In genomic region chr1:209601809-209602657, GRCh38 we compare ENCODE assay signal across 9 cellular contexts. TPM values are rescaled to one million over a fixed set of nuclear protein-coding genes. Genes with fewer than 3 reads are reported as not detected.
DNase-seq lines count a peak whose midpoint lies in the region; ATAC-seq and TF ChIP-seq lines count a peak whose summit lies in the region.
"Had no signal": no experiment of that assay in that cellular context is flagged by ENCODE, and none has a peak within 500 bp of the region (broad histone marks: within the 10 kb centered on the region; RNA-seq: fewer than 3 reads in every experiment).

No MANE protein-coding gene starts in this region.

- no peaks in the 10 kb centered on the region for H3K4me1 ChIP-seq in GM23248 (ENCODE audit: insufficient read depth)
- no peaks in the 10 kb centered on the region for H3K4me1 ChIP-seq in gastroesophageal sphincter

- H3K9me3 Mint-ChIP-seq in activated T-cell treated with anti-CD3 and anti-CD28 coated beads, Interleukin-2, amount 50 U/mL, for 4 hours: no peaks in the 10 kb centered on the region
- H3K9me3 Mint-ChIP-seq in progenitor cell of endocrine pancreas (ENCODE audit: low read depth): no peaks in the 10 kb centered on the region

- H3K9me3 ChIP-seq in GM23248 (ENCODE audit: low read depth): no peaks in the 10 kb centered on the region
- H3K9me3 ChIP-seq in gastroesophageal sphincter: no peaks in the 10 kb centered on the region

- TF ChIP-seq CTCF in gastroesophageal sphincter (IDR thresholded peaks at IDR 0.05) (peak; percentile 33 to 68 (median 56)), progenitor cell of endocrine pancreas (IDR thresholded peaks at IDR 0.05; ENCODE audit: unreplicated experiment) (peak; percentile 66)

- H3K27me3 Mint-ChIP-seq in activated T-cell treated with anti-CD3 and anti-CD28 coated beads, Interleukin-2, amount 50 U/mL, for 4 hours (ENCODE audit: low read depth): peaks cover 4% of the 10 kb centered on the region
- no peaks in the 10 kb centered on the region for H3K27me3 Mint-ChIP-seq in progenitor cell of endocrine pancreas

- no peak overlapping the region for H3K9ac ChIP-seq in GM23248

- DNase-seq in DMS53 (lab: John Stamatoyannopoulos, UW) (peak; percentile 74), GM23248 (peak; percentile 69), NCI-H2196 treated with DMSO at 0.1 percent for 48 hours (lab: John Stamatoyannopoulos, UW; ENCODE audit: unreplicated experiment) (peak; percentile 9), progenitor cell of endocrine pancreas (ENCODE audit: low spot score, unreplicated experiment) (no peak), middle frontal gyrus (ENCODE audit: extremely low spot score, low spot score) (no peak)
- DNase-seq in activated T-cell treated with anti-CD3 and anti-CD28 coated beads, Interleukin-2, amount 50 U/mL, for 4 hours: no peak
- no peak for DNase-seq in effector CD8-positive, alpha-beta T cell (lab: John Stamatoyannopoulos, UW)

- no peak for TF ChIP-seq POLR2A in gastroesophageal sphincter (IDR thresholded peaks at IDR 0.05)

- H3K27ac ChIP-seq in GM23248 (no peak overlapping the region), gastroesophageal sphincter (no peak overlapping the region)

- H3K4me3 Mint-ChIP-seq in activated T-cell treated with anti-CD3 and anti-CD28 coated beads, Interleukin-2, amount 50 U/mL, for 4 hours: no peak overlapping the region
- H3K4me3 Mint-ChIP-seq in progenitor cell of endocrine pancreas (ENCODE audit: low read depth): no peak overlapping the region

- no peaks in the 10 kb centered on the region for H3K79me2 ChIP-seq in GM23248 (ENCODE audit: insufficient read depth)

- H3K36me3 ChIP-seq in GM23248 (ENCODE audit: low read depth) (no peaks in the 10 kb centered on the region), gastroesophageal sphincter (no peaks in the 10 kb centered on the region)

- 40 to 45% methylated on average over 6 of the region's 6 CpGs for WGBS in GM23248 (ENCODE audit: low coverage in 1 of 2, low lambda C conversion rate in 2 of 2, missing lambda C conversion rate in 2 of 2), 2 experiments
- 38 to 39% methylated on average over 5 of the region's 6 CpGs for WGBS in gastroesophageal sphincter (ENCODE audit: low coverage in 1 of 2), 2 donors

- no peaks in the 10 kb centered on the region for H3K9me2 ChIP-seq in GM23248 (ENCODE audit: insufficient read depth)

- ATAC-seq in activated T-cell treated with anti-CD3 and anti-CD28 coated beads, Interleukin-2, amount 50 U/mL, for 4 hours: peak; percentile 78 to 87
- ATAC-seq in gastroesophageal sphincter: peak; percentile 39

- TF ChIP-seq EP300 in gastroesophageal sphincter (IDR thresholded peaks at IDR 0.05): no peak

- H3K4me3 ChIP-seq in GM23248 (no peak overlapping the region), gastroesophageal sphincter (no peak overlapping the region)

- in situ Hi-C loops in GM23248 (cut with MboI): no loop called here

- H3K36me3 Mint-ChIP-seq in activated T-cell treated with anti-CD3 and anti-CD28 coated beads, Interleukin-2, amount 50 U/mL, for 4 hours (ENCODE audit: insufficient read depth): no peaks in the 10 kb centered on the region
- H3K36me3 Mint-ChIP-seq in progenitor cell of endocrine pancreas (ENCODE audit: insufficient read depth): no peaks in the 10 kb centered on the region

- no peak overlapping the region for H2AFZ ChIP-seq in GM23248

- H3K27me3 ChIP-seq in GM23248 (replicated peaks; ENCODE audit: insufficient read depth): no peaks in the 10 kb centered on the region; the same call in 1 of the 2 replicates
- peaks cover 12% of the 10 kb centered on the region for H3K27me3 ChIP-seq in gastroesophageal sphincter

- no peaks in the 10 kb centered on the region for H3K4me1 Mint-ChIP-seq in activated T-cell treated with anti-CD3 and anti-CD28 coated beads, Interleukin-2, amount 50 U/mL, for 4 hours (ENCODE audit: low read depth)
- H3K4me1 Mint-ChIP-seq in progenitor cell of endocrine pancreas (ENCODE audit: low read depth): peaks cover 2% of the 10 kb centered on the region

- no peak overlapping the region for H3K27ac Mint-ChIP-seq in progenitor cell of endocrine pancreas

- H4K20me1 ChIP-seq in GM23248 (ENCODE audit: insufficient read depth): no peaks in the 10 kb centered on the region

- no peaks in the 10 kb centered on the region for H3F3A ChIP-seq in GM23248 (ENCODE audit: insufficient read depth)

- H3K4me2 ChIP-seq in GM23248 (ENCODE audit: unreplicated experiment): no peak overlapping the region

RNA-seq across cellular contexts. Expression of gene CAMK1G, which starts 18.5 kb away (rescaled TPM):
- total RNA-seq in GM23248 (2014; rRNA removed; shearing (Covaris generic)): 0.11 TPM in 1 of 2 replicates, not detected in the other
- polyA plus RNA-seq in GM23248 (2016; fragmentation: Nextera tagmentation; extraction: Ambion mirVana): 0.24 TPM in 1 of 2 replicates, not detected in the other
- under 1 TPM; 0.08 to 0.15 (median 0.14) TPM for total RNA-seq in activated T-cell treated with anti-CD3 and anti-CD28 coated beads, Interleukin-2, amount 50 U/mL, for 4 hours
- 1 to 10 TPM in 2 of 4 donors, under 1 TPM in 2; 0.19 to 6.8 (median 0.84) TPM for total RNA-seq in gastroesophageal sphincter
- total RNA-seq in progenitor cell of endocrine pancreas: 2.4 and 2.7 TPM in 2 replicates
- total RNA-seq: T-helper 2 cell treated with Interferon-gamma antibody and Interleukin-4, amounts not matched to agents 100 ng/mL and 5 ng/mL, for 36 hours had no signal

RNA-seq across cellular contexts. Expression of gene LAMB3, which starts 50.2 kb away (rescaled TPM):
- 6.8 and 8.1 TPM in 2 replicates for total RNA-seq in GM23248 (2014; rRNA removed; shearing (Covaris generic))
- polyA plus RNA-seq in GM23248 (2016; fragmentation: Nextera tagmentation; extraction: Ambion mirVana): 2.5 and 3.0 TPM in 2 replicates
- total RNA-seq in activated T-cell treated with anti-CD3 and anti-CD28 coated beads, Interleukin-2, amount 50 U/mL, for 4 hours: 1 to 10 TPM in 1 of 3 donors, under 1 TPM in 2; 0.38 to 1.5 (median 0.55) TPM
- total RNA-seq in gastroesophageal sphincter (10 to 100 TPM in 1 of 4 donors, under 1 TPM in 3; 0.13 to 11.6 (median 0.35) TPM), progenitor cell of endocrine pancreas (10.7 and 12.5 TPM in 2 replicates)

Comparison
In these comparisons a context has a peak if more than half of its experiments do, and no peak if none do; other contexts are left out.
1. DNase-seq: peak in DMS53 (single experiment), GM23248 (single experiment) and NCI-H2196 treated with DMSO at 0.1 percent for 48 hours (single experiment); none in activated T-cell treated with anti-CD3 and anti-CD28 coated beads, Interleukin-2, amount 50 U/mL, for 4 hours (single experiment), progenitor cell of endocrine pancreas (single experiment), middle frontal gyrus (single experiment) and effector CD8-positive, alpha-beta T cell (single experiment).